ENCODE assay signal across 1 cellular context in genomic region chr4:30767147-30767546, GRCh38.
A peak's percentile ranks its signal among the peaks of the same experiment; 100 is the strongest.
TF ChIP-seq lines count a peak whose summit lies in the region.

No MANE protein-coding gene starts in this region.

TF ChIP-seq in HEK293, 187 proteins besides CTCF, POLR2A, EP300 and RAD21 (continued from another document):
- TF ChIP-seq, protein P1, sequence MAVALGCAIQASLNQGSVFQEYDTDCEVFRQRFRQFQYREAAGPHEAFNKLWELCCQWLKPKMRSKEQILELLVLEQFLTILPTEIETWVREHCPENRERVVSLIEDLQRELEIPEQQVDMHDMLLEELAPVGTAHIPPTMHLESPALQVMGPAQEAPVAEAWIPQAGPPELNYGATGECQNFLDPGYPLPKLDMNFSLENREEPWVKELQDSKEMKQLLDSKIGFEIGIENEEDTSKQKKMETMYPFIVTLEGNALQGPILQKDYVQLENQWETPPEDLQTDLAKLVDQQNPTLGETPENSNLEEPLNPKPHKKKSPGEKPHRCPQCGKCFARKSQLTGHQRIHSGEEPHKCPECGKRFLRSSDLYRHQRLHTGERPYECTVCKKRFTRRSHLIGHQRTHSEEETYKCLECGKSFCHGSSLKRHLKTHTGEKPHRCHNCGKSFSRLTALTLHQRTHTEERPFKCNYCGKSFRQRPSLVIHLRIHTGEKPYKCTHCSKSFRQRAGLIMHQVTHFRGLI (tag by site-specific recombination; IDR thresholded peaks at IDR 0.05): no peak
- TF ChIP-seq SCRT2 (tag by site-specific recombination; IDR thresholded peaks at IDR 0.05) (peak; percentile 36), ZNF202 (tag by site-specific recombination; IDR thresholded peaks at IDR 0.05; ENCODE audit: borderline replicate concordance) (no peak), ZBTB49 (tag by site-specific recombination; IDR thresholded peaks at IDR 0.05; ENCODE audit: low read depth) (no peak), ZNF423 (tag by site-specific recombination; IDR thresholded peaks at IDR 0.05) (no peak), SP3 (tag by site-specific recombination; IDR thresholded peaks at IDR 0.05) (no peak), ZNF354C (tag by site-specific recombination; IDR thresholded peaks at IDR 0.05; ENCODE audit: borderline replicate concordance, low read depth) (no peak), PRDM6 (tag by site-specific recombination; IDR thresholded peaks at IDR 0.05) (peak; percentile 16; the same call in 1 of the 2 replicates), ZSCAN16 (tag by site-specific recombination; IDR thresholded peaks at IDR 0.05) (no peak), ZNF626 (tag by site-specific recombination; IDR thresholded peaks at IDR 0.05) (no peak), TRIM28 (IDR thresholded peaks at IDR 0.05; ENCODE audit: borderline replicate concordance, low read length) (no peak), ZNF239 (tag by site-specific recombination; IDR thresholded peaks at IDR 0.05) (no peak), ZNF350 (tag by site-specific recombination; IDR thresholded peaks at IDR 0.05) (no peak), ZBTB26 (tag by site-specific recombination; optimal IDR thresholded peaks at IDR 0.05) (no peak), ZNF366 (tag by site-specific recombination; conservative IDR thresholded peaks at IDR 0.05) (0 out of 2 replicates have a peak, but pooled peaks have one; percentile 11), ZNF280D (tag by site-specific recombination; IDR thresholded peaks at IDR 0.05) (no peak), ZEB2 (tag by site-specific recombination; IDR thresholded peaks at IDR 0.05) (no peak), ZNF155 (tag by site-specific recombination; IDR thresholded peaks at IDR 0.05) (no peak), SCRT1 (tag by site-specific recombination; IDR thresholded peaks at IDR 0.05; ENCODE audit: borderline replicate concordance) (no peak), WT1 (tag by site-specific recombination; IDR thresholded peaks at IDR 0.05) (no peak), ZNF629 (tag by site-specific recombination; IDR thresholded peaks at IDR 0.05) (peak; percentile 55; the same call in 1 of the 2 replicates), ZNF16 (tag by site-specific recombination; IDR thresholded peaks at IDR 0.05; ENCODE audit: low read depth) (no peak), ZNF843 (tag by site-specific recombination; IDR thresholded peaks at IDR 0.05) (no peak), KLF16 (tag by site-specific recombination; IDR thresholded peaks at IDR 0.05) (no peak), ZNF274 (IDR thresholded peaks at IDR 0.05; ENCODE audit: low read length) (no peak), ZNF274 (tag by site-specific recombination; IDR thresholded peaks at IDR 0.05; ENCODE audit: borderline replicate concordance) (no peak), ZNF610 (tag by site-specific recombination; IDR thresholded peaks at IDR 0.05; ENCODE audit: borderline replicate concordance) (no peak), ZNF302 (tag by site-specific recombination; IDR thresholded peaks at IDR 0.05; ENCODE audit: low read depth) (no peak)
- TF ChIP-seq, protein P2, sequence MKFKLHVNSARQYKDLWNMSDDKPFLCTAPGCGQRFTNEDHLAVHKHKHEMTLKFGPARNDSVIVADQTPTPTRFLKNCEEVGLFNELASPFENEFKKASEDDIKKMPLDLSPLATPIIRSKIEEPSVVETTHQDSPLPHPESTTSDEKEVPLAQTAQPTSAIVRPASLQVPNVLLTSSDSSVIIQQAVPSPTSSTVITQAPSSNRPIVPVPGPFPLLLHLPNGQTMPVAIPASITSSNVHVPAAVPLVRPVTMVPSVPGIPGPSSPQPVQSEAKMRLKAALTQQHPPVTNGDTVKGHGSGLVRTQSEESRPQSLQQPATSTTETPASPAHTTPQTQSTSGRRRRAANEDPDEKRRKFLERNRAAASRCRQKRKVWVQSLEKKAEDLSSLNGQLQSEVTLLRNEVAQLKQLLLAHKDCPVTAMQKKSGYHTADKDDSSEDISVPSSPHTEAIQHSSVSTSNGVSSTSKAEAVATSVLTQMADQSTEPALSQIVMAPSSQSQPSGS (tag by site-specific recombination; IDR thresholded peaks at IDR 0.05; ENCODE audit: low read depth): no peak
- TF ChIP-seq, protein P3, sequence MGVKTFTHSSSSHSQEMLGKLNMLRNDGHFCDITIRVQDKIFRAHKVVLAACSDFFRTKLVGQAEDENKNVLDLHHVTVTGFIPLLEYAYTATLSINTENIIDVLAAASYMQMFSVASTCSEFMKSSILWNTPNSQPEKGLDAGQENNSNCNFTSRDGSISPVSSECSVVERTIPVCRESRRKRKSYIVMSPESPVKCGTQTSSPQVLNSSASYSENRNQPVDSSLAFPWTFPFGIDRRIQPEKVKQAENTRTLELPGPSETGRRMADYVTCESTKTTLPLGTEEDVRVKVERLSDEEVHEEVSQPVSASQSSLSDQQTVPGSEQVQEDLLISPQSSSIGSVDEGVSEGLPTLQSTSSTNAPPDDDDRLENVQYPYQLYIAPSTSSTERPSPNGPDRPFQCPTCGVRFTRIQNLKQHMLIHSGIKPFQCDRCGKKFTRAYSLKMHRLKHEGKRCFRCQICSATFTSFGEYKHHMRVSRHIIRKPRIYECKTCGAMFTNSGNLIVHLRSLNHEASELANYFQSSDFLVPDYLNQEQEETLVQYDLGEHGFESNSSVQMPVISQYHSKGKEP (tag by site-specific recombination; IDR thresholded peaks at IDR 0.05): no peak
- TF ChIP-seq, protein P4, sequence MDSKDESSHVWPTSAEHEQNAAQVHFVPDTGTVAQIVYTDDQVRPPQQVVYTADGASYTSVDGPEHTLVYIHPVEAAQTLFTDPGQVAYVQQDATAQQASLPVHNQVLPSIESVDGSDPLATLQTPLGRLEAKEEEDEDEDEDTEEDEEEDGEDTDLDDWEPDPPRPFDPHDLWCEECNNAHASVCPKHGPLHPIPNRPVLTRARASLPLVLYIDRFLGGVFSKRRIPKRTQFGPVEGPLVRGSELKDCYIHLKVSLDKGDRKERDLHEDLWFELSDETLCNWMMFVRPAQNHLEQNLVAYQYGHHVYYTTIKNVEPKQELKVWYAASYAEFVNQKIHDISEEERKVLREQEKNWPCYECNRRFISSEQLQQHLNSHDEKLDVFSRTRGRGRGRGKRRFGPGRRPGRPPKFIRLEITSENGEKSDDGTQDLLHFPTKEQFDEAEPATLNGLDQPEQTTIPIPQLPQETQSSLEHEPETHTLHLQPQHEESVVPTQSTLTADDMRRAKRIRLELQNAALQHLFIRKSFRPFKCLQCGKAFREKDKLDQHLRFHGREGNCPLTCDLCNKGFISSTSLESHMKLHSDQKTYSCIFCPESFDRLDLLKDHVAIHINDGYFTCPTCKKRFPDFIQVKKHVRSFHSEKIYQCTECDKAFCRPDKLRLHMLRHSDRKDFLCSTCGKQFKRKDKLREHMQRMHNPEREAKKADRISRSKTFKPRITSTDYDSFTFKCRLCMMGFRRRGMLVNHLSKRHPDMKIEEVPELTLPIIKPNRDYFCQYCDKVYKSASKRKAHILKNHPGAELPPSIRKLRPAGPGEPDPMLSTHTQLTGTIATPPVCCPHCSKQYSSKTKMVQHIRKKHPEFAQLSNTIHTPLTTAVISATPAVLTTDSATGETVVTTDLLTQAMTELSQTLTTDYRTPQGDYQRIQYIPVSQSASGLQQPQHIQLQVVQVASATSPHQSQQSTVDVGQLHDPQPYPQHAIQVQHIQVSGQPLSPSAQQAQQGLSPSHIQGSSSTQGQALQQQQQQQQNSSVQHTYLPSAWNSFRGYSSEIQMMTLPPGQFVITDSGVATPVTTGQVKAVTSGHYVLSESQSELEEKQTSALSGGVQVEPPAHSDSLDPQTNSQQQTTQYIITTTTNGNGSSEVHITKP (tag by site-specific recombination; IDR thresholded peaks at IDR 0.05): peak; percentile 42
- TF ChIP-seq, protein P5, sequence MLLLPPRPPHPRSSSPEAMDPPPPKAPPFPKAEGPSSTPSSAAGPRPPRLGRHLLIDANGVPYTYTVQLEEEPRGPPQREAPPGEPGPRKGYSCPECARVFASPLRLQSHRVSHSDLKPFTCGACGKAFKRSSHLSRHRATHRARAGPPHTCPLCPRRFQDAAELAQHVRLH (tag by site-specific recombination; IDR thresholded peaks at IDR 0.05): no peak
- TF ChIP-seq, protein P6, sequence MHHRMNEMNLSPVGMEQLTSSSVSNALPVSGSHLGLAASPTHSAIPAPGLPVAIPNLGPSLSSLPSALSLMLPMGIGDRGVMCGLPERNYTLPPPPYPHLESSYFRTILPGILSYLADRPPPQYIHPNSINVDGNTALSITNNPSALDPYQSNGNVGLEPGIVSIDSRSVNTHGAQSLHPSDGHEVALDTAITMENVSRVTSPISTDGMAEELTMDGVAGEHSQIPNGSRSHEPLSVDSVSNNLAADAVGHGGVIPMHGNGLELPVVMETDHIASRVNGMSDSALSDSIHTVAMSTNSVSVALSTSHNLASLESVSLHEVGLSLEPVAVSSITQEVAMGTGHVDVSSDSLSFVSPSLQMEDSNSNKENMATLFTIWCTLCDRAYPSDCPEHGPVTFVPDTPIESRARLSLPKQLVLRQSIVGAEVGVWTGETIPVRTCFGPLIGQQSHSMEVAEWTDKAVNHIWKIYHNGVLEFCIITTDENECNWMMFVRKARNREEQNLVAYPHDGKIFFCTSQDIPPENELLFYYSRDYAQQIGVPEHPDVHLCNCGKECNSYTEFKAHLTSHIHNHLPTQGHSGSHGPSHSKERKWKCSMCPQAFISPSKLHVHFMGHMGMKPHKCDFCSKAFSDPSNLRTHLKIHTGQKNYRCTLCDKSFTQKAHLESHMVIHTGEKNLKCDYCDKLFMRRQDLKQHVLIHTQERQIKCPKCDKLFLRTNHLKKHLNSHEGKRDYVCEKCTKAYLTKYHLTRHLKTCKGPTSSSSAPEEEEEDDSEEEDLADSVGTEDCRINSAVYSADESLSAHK (tag by site-specific recombination; IDR thresholded peaks at IDR 0.05): no peak
